Comparison of ENCODE assay signal across 12 cellular contexts in the genomic region with DNA sequence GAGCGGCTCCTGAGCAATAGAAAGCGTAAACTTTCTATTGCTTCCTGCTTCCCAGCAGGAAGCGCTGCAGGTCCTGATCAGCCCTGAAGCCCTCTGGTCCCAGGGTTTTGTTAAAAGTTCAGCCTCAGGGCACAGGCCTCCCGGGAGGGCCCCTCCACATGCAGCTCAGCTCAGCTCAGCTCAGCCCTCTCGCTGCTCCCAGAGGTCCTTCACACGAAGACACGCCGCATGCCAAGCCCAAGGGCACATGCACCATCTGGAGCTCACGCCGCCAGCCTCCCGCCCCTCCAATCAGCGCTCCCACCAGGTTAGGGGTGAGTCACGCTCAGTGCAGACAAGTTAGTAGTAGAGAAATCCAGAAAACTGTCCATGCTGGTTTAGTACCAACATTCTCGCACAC. TPM values are rescaled to one million over a fixed set of nuclear protein-coding genes. Genes with fewer than 3 reads are reported as not detected.
A peak's percentile ranks its signal among the peaks of the same experiment; 100 is the strongest.
DNase-seq lines count a peak whose midpoint lies in the region; ATAC-seq, FAIRE-seq and TF ChIP-seq lines count a peak whose summit lies in the region.
"Had no signal": no experiment of that assay in that cellular context is flagged by ENCODE, and none has a peak within 500 bp of the region (broad histone marks: within the 10 kb centered on the region; RNA-seq: fewer than 3 reads in every experiment).

No MANE protein-coding gene starts in this region.

- TF ChIP-seq POLR2A in upper lobe of left lung (IDR thresholded peaks at IDR 0.05), result no peak

- peaks cover 51% of the 10 kb centered on the region for H3K36me3 ChIP-seq in bronchial epithelial cell (ENCODE audit: control insufficient read depth, insufficient read depth, low read length)
- H3K36me3 ChIP-seq in upper lobe of left lung, result peaks cover 3 to 39% (median 37%) of the 10 kb centered on the region in 4 donors
- peaks cover 39% of the 10 kb centered on the region for H3K36me3 ChIP-seq in effector memory CD4-positive, alpha-beta T cell (ENCODE audit: control insufficient read depth, insufficient read depth, low read length)

- TF ChIP-seq EP300 in upper lobe of left lung (IDR thresholded peaks at IDR 0.05), result no peak

- ATAC-seq in Right ventricle myocardium inferior (peak; percentile 27), upper lobe of left lung (ENCODE audit: low FRiP score in 2 of 2) (peak; percentile 20 to 32), GM19463 (IDR thresholded peaks at IDR 0.05; ENCODE audit: unreplicated experiment) (no peak)

- intact Hi-C loops in Right ventricle myocardium inferior (cut with DNase I), result no loop called here
- intact Hi-C loops in cardiac septum (cut with DNase I), result no loop called here

- no peak overlapping the region for H3K4me3 ChIP-seq in bronchial epithelial cell (ENCODE audit: low read depth, low read length)
- no peak overlapping the region for H3K4me3 ChIP-seq in upper lobe of left lung
- H3K4me3 ChIP-seq in effector memory CD4-positive, alpha-beta T cell (ENCODE audit: insufficient read depth, low read depth, low read length, poor library complexity, severe bottlenecking), result no peak overlapping the region

- no peaks in the 10 kb centered on the region for H3K9me3 ChIP-seq in upper lobe of left lung
- no peaks in the 10 kb centered on the region for H3K9me3 ChIP-seq in effector memory CD4-positive, alpha-beta T cell (ENCODE audit: control insufficient read depth, low read length)

- no peaks in the 10 kb centered on the region for H3K27me3 ChIP-seq in bronchial epithelial cell (ENCODE audit: control insufficient read depth, insufficient read depth, low read length)
- no peaks in the 10 kb centered on the region for H3K27me3 ChIP-seq in upper lobe of left lung
- no peaks in the 10 kb centered on the region for H3K27me3 ChIP-seq in effector memory CD4-positive, alpha-beta T cell (replicated peaks; ENCODE audit: control insufficient read depth, insufficient read depth, low read length, poor library complexity, severe bottlenecking)

- peaks cover 34 to 81% (median 76%) of the 10 kb centered on the region in 4 donors for H3K4me1 ChIP-seq in upper lobe of left lung
- H3K4me1 ChIP-seq in effector memory CD4-positive, alpha-beta T cell (ENCODE audit: control insufficient read depth, insufficient read depth, low read length, poor library complexity, severe bottlenecking), result no peaks in the 10 kb centered on the region

- no peak for FAIRE-seq in bronchial epithelial cell (lab: Jason Lieb, UNC)

- 70 to 73% methylated on average over 14 of the region's 14 CpGs for WGBS in upper lobe of left lung, 2 donors

- no peak for DNase-seq in Right ventricle myocardium inferior (ENCODE audit: missing footprints)
- no peak for DNase-seq in cardiac septum (ENCODE audit: low spot score)
- peak; percentile 39 for DNase-seq in bronchial epithelial cell (ENCODE audit: low read depth)
- DNase-seq in islet precursor cell, result peak; percentile 64
- DNase-seq in upper lobe of left lung, result peak in 1 of 2 donors; percentile 52
- no peak for DNase-seq in Ammon's horn (ENCODE audit: low spot score)
- DNase-seq in effector memory CD4-positive, alpha-beta T cell, result no peak
- DNase-seq: activated CD4-positive, CD25-positive, alpha-beta regulatory T cell; CD4-positive, CD25-positive, alpha-beta regulatory T cell; cortex of kidney; NCI-H226 had no signal

- H3K27ac ChIP-seq in upper lobe of left lung, result peak overlapping the region; percentile 62 to 86 (median 72)
- H3K27ac ChIP-seq in effector memory CD4-positive, alpha-beta T cell (ENCODE audit: insufficient read depth, low read length, poor library complexity, severe bottlenecking), result no peak overlapping the region

- TF ChIP-seq CTCF in bronchial epithelial cell (IDR thresholded peaks at IDR 0.05; ENCODE audit: insufficient read depth, low read length, severe bottlenecking), result no peak
- no peak for TF ChIP-seq CTCF in upper lobe of left lung (IDR thresholded peaks at IDR 0.05)

RNA-seq across cellular contexts. Expression of a gene that starts 12.7 kb away (rescaled TPM):
- 48.1 TPM for total RNA-seq in Right ventricle myocardium inferior
- 34.6 TPM for total RNA-seq in cardiac septum
- total RNA-seq in bronchial epithelial cell, result 174 and 341 TPM in 2 replicates
- total RNA-seq in upper lobe of left lung, result 100 to 1,000 TPM; 402 to 605 (median 482) TPM

Comparison
In these comparisons a context has a peak if more than half of its experiments do, and no peak if none do; other contexts are left out.
1. DNase-seq: peak in bronchial epithelial cell (single experiment) and islet precursor cell (single experiment); none in Right ventricle myocardium inferior (single experiment), cardiac septum (single experiment), Ammon's horn (single experiment) and effector memory CD4-positive, alpha-beta T cell (0 of 3).